1 cellular context compared by ENCODE assay signal in the genomic region with DNA sequence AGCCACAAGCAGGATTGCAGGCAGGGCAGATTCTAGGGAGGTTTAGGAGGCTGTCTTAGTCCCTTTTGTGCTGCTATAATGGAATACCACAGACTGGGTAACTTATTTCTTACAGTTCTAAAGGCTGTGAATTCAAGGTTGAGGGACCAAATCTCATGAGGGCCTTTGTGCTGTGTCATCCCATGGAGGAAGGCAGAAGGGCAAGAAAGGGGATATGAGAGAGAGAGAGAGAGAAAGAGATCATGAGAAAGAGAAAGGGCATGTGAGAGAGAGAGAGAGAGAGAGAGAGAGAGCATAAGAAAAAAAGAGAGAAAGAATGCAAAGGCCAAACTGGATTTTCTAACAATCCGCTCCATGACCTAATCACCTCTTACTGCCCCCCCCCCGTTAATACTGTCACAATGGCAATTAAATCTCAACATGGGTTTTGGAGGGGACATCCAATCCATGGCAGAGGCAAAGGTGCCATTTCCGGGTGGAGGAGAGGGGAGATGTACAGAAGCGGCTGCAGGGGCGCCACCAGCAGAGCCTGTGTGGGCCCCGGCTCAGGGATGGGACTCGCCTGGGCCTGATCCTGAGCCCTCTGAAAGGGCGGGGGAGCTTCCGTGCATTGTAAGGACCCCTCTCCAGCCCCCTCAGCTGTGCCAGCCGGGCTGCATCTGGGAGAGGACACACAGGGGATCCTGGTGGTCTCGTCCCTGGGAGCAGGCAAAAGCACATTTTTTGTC.
TF ChIP-seq lines count a peak whose summit lies in the region.

No MANE protein-coding gene starts in this region.

TF ChIP-seq in HEK293, 187 proteins besides CTCF, POLR2A, EP300 and RAD21:
- TF ChIP-seq, protein P1, sequence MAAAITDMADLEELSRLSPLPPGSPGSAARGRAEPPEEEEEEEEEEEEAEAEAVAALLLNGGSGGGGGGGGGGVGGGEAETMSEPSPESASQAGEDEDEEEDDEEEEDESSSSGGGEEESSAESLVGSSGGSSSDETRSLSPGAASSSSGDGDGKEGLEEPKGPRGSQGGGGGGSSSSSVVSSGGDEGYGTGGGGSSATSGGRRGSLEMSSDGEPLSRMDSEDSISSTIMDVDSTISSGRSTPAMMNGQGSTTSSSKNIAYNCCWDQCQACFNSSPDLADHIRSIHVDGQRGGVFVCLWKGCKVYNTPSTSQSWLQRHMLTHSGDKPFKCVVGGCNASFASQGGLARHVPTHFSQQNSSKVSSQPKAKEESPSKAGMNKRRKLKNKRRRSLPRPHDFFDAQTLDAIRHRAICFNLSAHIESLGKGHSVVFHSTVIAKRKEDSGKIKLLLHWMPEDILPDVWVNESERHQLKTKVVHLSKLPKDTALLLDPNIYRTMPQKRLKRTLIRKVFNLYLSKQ (tag by site-specific recombination; IDR thresholded peaks at IDR 0.05; ENCODE audit: borderline replicate concordance), result no peak
- peak; percentile 74 for TF ChIP-seq ZNF596 (tag by site-specific recombination; IDR thresholded peaks at IDR 0.05)
- no peak for TF ChIP-seq KLF9 (tag by site-specific recombination; IDR thresholded peaks at IDR 0.05; ENCODE audit: low read depth)
- TF ChIP-seq ZNF629 (tag by site-specific recombination; IDR thresholded peaks at IDR 0.05), result no peak
- TF ChIP-seq ZNF677 (tag by site-specific recombination; IDR thresholded peaks at IDR 0.05), result no peak
- no peak for TF ChIP-seq GLIS2 (tag by site-specific recombination; IDR thresholded peaks at IDR 0.05)
- TF ChIP-seq ZNF335 (tag by site-specific recombination; conservative IDR thresholded peaks at IDR 0.05), result no peak
TF ChIP-seq in HEK293: peak in this region for 1.
